In the genomic region with DNA sequence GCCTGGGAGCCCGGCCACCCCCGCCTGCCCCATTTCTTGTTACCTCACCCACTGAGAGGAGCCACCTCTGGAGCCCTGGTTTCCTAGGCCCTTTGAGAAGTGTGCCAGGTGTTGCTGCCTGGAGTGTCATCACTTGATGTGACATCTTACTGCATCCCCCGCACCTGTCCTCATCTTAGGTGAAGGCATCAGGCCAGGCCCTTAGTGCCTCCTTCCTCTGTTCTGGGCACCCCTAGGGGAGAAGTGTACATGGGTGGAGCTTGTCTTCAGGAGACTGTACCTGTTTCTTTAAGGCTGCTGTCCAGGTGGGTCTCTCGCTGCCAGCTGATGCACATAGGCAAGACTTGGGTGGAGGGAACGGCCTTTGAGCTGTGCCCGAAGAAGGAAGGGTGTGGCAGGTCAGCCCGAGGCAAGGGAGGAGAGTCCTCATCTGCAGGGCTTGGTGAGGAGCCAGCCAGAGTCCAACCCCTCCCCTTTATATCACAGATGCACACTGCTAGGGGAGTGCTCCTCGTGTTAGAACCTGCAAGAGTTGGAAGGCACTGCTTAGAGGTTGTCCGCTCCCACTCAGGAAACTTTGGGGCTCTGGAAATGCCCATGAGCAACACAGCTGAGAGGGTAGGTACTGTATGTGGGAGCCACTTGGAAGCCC, we compare ENCODE assay signal across 1 cellular context.
TF ChIP-seq lines count a peak whose summit lies in the region.

No MANE protein-coding gene starts in this region.

TF ChIP-seq in GM23338, 12 proteins besides CTCF, POLR2A, EP300 and RAD21 (continued from another document):
- TF ChIP-seq, protein P1, sequence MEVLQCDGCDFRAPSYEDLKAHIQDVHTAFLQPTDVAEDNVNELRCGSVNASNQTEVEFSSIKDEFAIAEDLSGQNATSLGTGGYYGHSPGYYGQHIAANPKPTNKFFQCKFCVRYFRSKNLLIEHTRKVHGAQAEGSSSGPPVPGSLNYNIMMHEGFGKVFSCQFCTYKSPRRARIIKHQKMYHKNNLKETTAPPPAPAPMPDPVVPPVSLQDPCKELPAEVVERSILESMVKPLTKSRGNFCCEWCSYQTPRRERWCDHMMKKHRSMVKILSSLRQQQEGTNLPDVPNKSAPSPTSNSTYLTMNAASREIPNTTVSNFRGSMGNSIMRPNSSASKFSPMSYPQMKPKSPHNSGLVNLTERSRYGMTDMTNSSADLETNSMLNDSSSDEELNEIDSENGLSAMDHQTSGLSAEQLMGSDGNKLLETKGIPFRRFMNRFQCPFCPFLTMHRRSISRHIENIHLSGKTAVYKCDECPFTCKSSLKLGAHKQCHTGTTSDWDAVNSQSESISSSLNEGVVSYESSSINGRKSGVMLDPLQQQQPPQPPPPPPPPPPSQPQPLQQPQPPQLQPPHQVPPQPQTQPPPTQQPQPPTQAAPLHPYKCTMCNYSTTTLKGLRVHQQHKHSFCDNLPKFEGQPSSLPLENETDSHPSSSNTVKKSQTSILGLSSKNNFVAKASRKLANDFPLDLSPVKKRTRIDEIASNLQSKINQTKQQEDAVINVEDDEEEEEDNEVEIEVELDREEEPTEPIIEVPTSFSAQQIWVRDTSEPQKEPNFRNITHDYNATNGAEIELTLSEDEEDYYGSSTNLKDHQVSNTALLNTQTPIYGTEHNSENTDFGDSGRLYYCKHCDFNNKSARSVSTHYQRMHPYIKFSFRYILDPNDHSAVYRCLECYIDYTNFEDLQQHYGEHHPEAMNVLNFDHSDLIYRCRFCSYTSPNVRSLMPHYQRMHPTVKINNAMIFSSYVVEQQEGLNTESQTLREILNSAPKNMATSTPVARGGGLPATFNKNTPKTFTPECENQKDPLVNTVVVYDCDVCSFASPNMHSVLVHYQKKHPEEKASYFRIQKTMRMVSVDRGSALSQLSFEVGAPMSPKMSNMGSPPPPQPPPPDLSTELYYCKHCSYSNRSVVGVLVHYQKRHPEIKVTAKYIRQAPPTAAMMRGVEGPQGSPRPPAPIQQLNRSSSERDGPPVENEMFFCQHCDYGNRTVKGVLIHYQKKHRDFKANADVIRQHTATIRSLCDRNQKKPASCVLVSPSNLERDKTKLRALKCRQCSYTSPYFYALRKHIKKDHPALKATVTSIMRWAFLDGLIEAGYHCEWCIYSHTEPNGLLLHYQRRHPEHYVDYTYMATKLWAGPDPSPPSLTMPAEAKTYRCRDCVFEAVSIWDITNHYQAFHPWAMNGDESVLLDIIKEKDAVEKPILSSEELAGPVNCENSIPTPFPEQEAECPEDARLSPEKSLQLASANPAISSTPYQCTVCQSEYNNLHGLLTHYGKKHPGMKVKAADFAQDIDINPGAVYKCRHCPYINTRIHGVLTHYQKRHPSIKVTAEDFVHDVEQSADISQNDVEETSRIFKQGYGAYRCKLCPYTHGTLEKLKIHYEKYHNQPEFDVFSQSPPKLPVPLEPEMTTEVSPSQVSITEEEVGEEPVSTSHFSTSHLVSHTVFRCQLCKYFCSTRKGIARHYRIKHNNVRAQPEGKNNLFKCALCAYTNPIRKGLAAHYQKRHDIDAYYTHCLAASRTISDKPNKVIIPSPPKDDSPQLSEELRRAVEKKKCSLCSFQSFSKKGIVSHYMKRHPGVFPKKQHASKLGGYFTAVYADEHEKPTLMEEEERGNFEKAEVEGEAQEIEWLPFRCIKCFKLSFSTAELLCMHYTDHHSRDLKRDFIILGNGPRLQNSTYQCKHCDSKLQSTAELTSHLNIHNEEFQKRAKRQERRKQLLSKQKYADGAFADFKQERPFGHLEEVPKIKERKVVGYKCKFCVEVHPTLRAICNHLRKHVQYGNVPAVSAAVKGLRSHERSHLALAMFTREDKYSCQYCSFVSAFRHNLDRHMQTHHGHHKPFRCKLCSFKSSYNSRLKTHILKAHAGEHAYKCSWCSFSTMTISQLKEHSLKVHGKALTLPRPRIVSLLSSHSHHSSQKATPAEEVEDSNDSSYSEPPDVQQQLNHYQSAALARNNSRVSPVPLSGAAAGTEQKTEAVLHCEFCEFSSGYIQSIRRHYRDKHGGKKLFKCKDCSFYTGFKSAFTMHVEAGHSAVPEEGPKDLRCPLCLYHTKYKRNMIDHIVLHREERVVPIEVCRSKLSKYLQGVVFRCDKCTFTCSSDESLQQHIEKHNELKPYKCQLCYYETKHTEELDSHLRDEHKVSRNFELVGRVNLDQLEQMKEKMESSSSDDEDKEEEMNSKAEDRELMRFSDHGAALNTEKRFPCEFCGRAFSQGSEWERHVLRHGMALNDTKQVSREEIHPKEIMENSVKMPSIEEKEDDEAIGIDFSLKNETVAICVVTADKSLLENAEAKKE (CRISPR knock-in tag; IDR thresholded peaks at IDR 0.05) = no peak
